9 cellular contexts compared by ENCODE assay signal in the genomic region with DNA sequence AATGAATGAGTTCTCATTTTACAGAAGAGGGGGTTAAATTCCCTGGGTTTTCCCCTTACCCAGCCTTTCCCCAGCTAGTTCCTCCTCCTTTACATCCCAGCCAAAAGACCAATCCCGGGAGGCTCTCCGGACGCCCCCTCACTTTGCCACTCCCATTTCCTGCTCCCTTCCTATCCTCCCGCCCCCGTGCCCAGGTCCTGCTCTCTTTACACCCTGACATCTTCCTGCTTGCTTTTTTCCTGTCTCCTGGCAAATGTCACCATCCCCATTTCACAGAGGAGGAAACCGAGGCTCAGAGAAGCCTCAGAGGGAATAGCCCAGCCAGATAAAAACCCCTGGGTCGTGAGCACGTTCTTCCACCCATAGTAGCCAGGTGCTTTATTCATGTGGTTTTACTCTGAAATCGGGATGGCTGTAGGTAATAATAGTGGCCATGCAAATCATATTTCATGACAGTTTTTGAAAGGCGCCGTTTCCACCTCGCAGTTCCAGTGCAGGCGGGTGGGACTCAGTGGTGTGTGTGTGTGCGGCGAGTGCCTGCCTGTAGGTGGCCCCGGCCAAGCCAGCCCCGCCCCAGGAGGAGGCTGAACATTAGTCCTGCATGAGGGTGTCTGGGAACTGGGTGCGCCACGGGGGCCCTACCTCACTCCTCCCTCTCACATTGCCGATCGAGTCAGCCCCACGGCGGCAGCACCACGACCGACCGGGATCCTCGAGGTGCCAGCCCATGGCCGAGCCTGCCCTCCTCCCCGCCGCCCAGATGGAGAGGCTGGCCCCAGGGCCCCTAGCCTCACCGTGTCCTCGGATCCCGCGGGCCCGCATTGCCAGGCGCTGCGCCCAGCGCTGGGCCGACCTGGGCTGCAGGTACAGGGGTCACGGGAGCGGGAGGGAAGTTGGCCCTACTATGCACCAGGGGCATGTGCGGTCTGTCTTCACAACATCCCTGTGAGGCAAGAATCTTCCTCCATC. TPM values are rescaled to one million over a fixed set of nuclear protein-coding genes. Genes with fewer than 3 reads are reported as not detected.
DNase-seq lines count a peak whose midpoint lies in the region; FAIRE-seq and TF ChIP-seq lines count a peak whose summit lies in the region.
"Had no signal": no experiment of that assay in that cellular context is flagged by ENCODE, and none has a peak within 500 bp of the region (broad histone marks: within the 10 kb centered on the region; RNA-seq: fewer than 3 reads in every experiment).

A gene (plus strand): TSS at position 594 of the 969 bp plus-strand sequence.

- H2BK12ac ChIP-seq in trophoblast cell (ENCODE audit: low read length), result peak within 1 kb of the TSS; percentile 77

- POLR2A ChIA-PET in endothelial cell of umbilical vein (lab: Charles Lee), result no interaction called here

- CTCF ChIA-PET in endothelial cell of umbilical vein (lab: Charles Lee), result no interaction called here

- H3K4me2 ChIP-seq in endothelial cell of umbilical vein (ENCODE audit: insufficient read depth, low read length) (peak within 1 kb of the TSS; percentile 31), trophoblast cell (ENCODE audit: low read length) (peak within 1 kb of the TSS; percentile 44)

- peaks cover 20% of the 10 kb centered on the region for H3K79me1 ChIP-seq in trophoblast cell (ENCODE audit: low read length)

- no peak within 1 kb of the TSS for H3K23ac ChIP-seq in trophoblast cell (ENCODE audit: low read length)

- H2BK5ac ChIP-seq in trophoblast cell (ENCODE audit: low read depth, low read length, poor library complexity), result no peak within 1 kb of the TSS

- BruUV-seq in endothelial cell of umbilical vein (replicated peaks; lab: Mats Ljungman, UMichigan), result no TSS peak

- intact Hi-C loops in endothelial cell of umbilical vein (cut with micrococcal nuclease) (no loop called here), thyroid gland (cut with DNase I) (no loop called here)

- dilution Hi-C loops in endothelial cell of umbilical vein (cut with MboI; ENCODE audit: extremely low pct_ligation_motif_present, low sequenced_read_pairs), result no loop called here

- H3K4me3 ChIP-seq in endothelial cell of umbilical vein (replicated peaks in 1 of 3; ENCODE audit: insufficient read depth in 1 of 3, low read depth in 1 of 3, low read length in 3 of 3) (peak within 1 kb of the TSS in 1 of 3 experiments; percentile 5), trophoblast cell (ENCODE audit: low read depth, low read length) (peak within 1 kb of the TSS; percentile 67), thyroid gland (replicated peaks in 1 of 3) (no peak within 1 kb of the TSS)

- TF ChIP-seq POLR2A in endothelial cell of umbilical vein (IDR thresholded peaks at IDR 0.05; ENCODE audit: low read depth, low read length) (no peak), thyroid gland (IDR thresholded peaks at IDR 0.05) (no peak)

- H3K9me3 ChIP-seq in endothelial cell of umbilical vein (replicated peaks; ENCODE audit: control insufficient read depth, insufficient read depth, low read length), result no peaks in the 10 kb centered on the region
- peaks cover 2% of the 10 kb centered on the region for H3K9me3 ChIP-seq in trophoblast cell (ENCODE audit: insufficient read depth, low read depth, low read length)
- H3K9me3 ChIP-seq in thyroid gland, result no peaks in the 10 kb centered on the region

- H3K9ac ChIP-seq in endothelial cell of umbilical vein (replicated peaks; ENCODE audit: extremely low read depth, insufficient read depth, low read length) (no peak within 1 kb of the TSS), trophoblast cell (ENCODE audit: low read length) (no peak within 1 kb of the TSS)

- no peaks in the 10 kb centered on the region for H3K9me1 ChIP-seq in endothelial cell of umbilical vein (replicated peaks; ENCODE audit: control insufficient read depth, extremely low read depth, insufficient read depth, low read length)

- no peaks in the 10 kb centered on the region for H4K20me1 ChIP-seq in endothelial cell of umbilical vein (replicated peaks; ENCODE audit: control insufficient read depth, extremely low read depth, insufficient read depth, low read length)

- H3K27me3 ChIP-seq in endothelial cell of umbilical vein (ENCODE audit: control insufficient read depth in 2 of 2, insufficient read depth in 2 of 2, low read length in 2 of 2) (peaks cover 0 to 1% of the 10 kb centered on the region in 2 experiments), trophoblast cell (ENCODE audit: insufficient read depth, low read length) (no peaks in the 10 kb centered on the region), thyroid gland (no peaks in the 10 kb centered on the region)

- H2BK120ac ChIP-seq in trophoblast cell (ENCODE audit: insufficient read depth, low read length, poor library complexity), result peak within 1 kb of the TSS; percentile 70

- H3K79me2 ChIP-seq in endothelial cell of umbilical vein (ENCODE audit: control insufficient read depth, insufficient read depth, low read length), result no peaks in the 10 kb centered on the region
- no peaks in the 10 kb centered on the region for H3K79me2 ChIP-seq in trophoblast cell (ENCODE audit: control insufficient read depth, insufficient read depth, low read length, poor library complexity)

- no peak within 1 kb of the TSS for H3K27ac ChIP-seq in endothelial cell of umbilical vein (ENCODE audit: insufficient read depth, low read depth, low read length)
- H3K27ac ChIP-seq in trophoblast cell (ENCODE audit: low read depth, low read length), result no peak within 1 kb of the TSS
- no peak within 1 kb of the TSS for H3K27ac ChIP-seq in thyroid gland

- H3K36me3 ChIP-seq in endothelial cell of umbilical vein (ENCODE audit: control insufficient read depth in 2 of 2, extremely low read depth in 1 of 2, insufficient read depth in 2 of 2, low read length in 2 of 2), result no peaks in the 10 kb centered on the region
- no peaks in the 10 kb centered on the region for H3K36me3 ChIP-seq in trophoblast cell (ENCODE audit: control insufficient read depth in 1 of 2, insufficient read depth in 2 of 2, low read length in 2 of 2)
- H3K36me3 ChIP-seq in thyroid gland, result no peaks in the 10 kb centered on the region

- H3K4me1 ChIP-seq in endothelial cell of umbilical vein (ENCODE audit: control insufficient read depth, extremely low read depth, insufficient read depth, low read length), result peaks cover 19% of the 10 kb centered on the region
- peaks cover 28 to 29% of the 10 kb centered on the region in 2 experiments for H3K4me1 ChIP-seq in trophoblast cell (ENCODE audit: control insufficient read depth in 1 of 2, insufficient read depth in 2 of 2, low read length in 2 of 2)
- peaks cover 6 to 16% of the 10 kb centered on the region in 2 donors for H3K4me1 ChIP-seq in thyroid gland

- TF ChIP-seq CTCF in endothelial cell of umbilical vein (IDR thresholded peaks at IDR 0.05; ENCODE audit: extremely low read depth in 1 of 2, insufficient read depth in 1 of 2, low read depth in 1 of 2, low read length in 2 of 2), result peak; percentile 15 to 43
- no peak for TF ChIP-seq CTCF in thyroid gland (IDR thresholded peaks at IDR 0.05)

- H2AK5ac ChIP-seq in trophoblast cell (ENCODE audit: low read length), result peak within 1 kb of the TSS; percentile 79

- H2AFZ ChIP-seq in endothelial cell of umbilical vein (ENCODE audit: low read depth, low read length), result peak within 1 kb of the TSS; percentile 84
- H2AFZ ChIP-seq in trophoblast cell (ENCODE audit: insufficient read depth, low read length, poor library complexity), result peak within 1 kb of the TSS; percentile 28

- H3K18ac ChIP-seq in trophoblast cell (ENCODE audit: low read length), result peak within 1 kb of the TSS; percentile 70

- peak within 1 kb of the TSS; percentile 66 for H4K91ac ChIP-seq in trophoblast cell (ENCODE audit: low read depth, low read length)

- H3K4ac ChIP-seq in trophoblast cell (ENCODE audit: low read depth, low read length), result peak within 1 kb of the TSS; percentile 22

- peak; percentile 46 for FAIRE-seq in endothelial cell of umbilical vein (lab: Jason Lieb, UNC)

- no CpG with 5 or more reads among the region's 42 CpGs for WGBS in trophoblast cell (ENCODE audit: extremely low coverage, insufficient coverage, insufficient read length)
- 37 to 47% methylated on average over 24 to 38 of the region's 42 CpGs for WGBS in thyroid gland, 2 donors

- H4K12ac ChIP-seq in trophoblast cell (ENCODE audit: low read depth, low read length), result peak within 1 kb of the TSS; percentile 16

- peak within 1 kb of the TSS; percentile 44 for H3K14ac ChIP-seq in trophoblast cell (ENCODE audit: low read length)

- DNase-seq in NCI-H82 (lab: John Stamatoyannopoulos, UW) (peak; percentile 51), NCI-H82 treated with DMSO at 0.1 percent for 48 hours (lab: John Stamatoyannopoulos, UW; ENCODE audit: unreplicated experiment) (no peak), NCI-H526 treated with DMSO at 0.1 percent for 48 hours (lab: John Stamatoyannopoulos, UW) (peak; percentile 26), endothelial cell of umbilical vein (ENCODE audit: low read depth, low spot score) (no peak), trophoblast cell (peak; percentile 7 to 45), thyroid gland (no peak), NCI-H128 (lab: John Stamatoyannopoulos, UW; ENCODE audit: unreplicated experiment) (no peak), C1 segment of cervical spinal cord (lab: John Stamatoyannopoulos, UW) (no peak)

- H4K8ac ChIP-seq in trophoblast cell (ENCODE audit: low read depth, low read length), result peak within 1 kb of the TSS; percentile 72

TF ChIP-seq in endothelial cell of umbilical vein, 7 proteins besides CTCF, POLR2A, EP300 and RAD21:
- TF ChIP-seq EZH2 (IDR thresholded peaks at IDR 0.05; ENCODE audit: borderline replicate concordance, low read depth, low read length, severe bottlenecking), result no peak
- no peak for TF ChIP-seq FOS (IDR thresholded peaks at IDR 0.05; ENCODE audit: borderline replicate concordance, insufficient read depth, low read length)
- TF ChIP-seq, protein P1, sequence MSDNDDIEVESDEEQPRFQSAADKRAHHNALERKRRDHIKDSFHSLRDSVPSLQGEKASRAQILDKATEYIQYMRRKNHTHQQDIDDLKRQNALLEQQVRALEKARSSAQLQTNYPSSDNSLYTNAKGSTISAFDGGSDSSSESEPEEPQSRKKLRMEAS (IDR thresholded peaks at IDR 0.05; ENCODE audit: insufficient read depth, insufficient read length), result no peak
- TF ChIP-seq POLR2AphosphoS5 (IDR thresholded peaks at IDR 0.05; ENCODE audit: insufficient read depth, low read depth, low read length), result no peak
- TF ChIP-seq JUN (IDR thresholded peaks at IDR 0.05; ENCODE audit: borderline replicate concordance, insufficient read depth, insufficient read length, low read depth), result no peak
- TF ChIP-seq GATA2 (IDR thresholded peaks at IDR 0.05; ENCODE audit: insufficient read depth, insufficient read length, low read depth, low read length), result no peak
- TF ChIP-seq MYC (IDR thresholded peaks at IDR 0.05; ENCODE audit: low read depth, low read length), result no peak

RNA-seq across cellular contexts. Expression of the gene that starts here (rescaled TPM):
- 0.12 and 0.20 TPM in 2 replicates for total RNA-seq in endothelial cell of umbilical vein
- 0.10 and 0.18 TPM in 2 replicates for polyA plus RNA-seq in endothelial cell of umbilical vein
- polyA plus RNA-seq in endothelial cell of umbilical vein (2011; cell fraction: cytosol; rRNA removed), result 0.05 and 0.17 TPM in 2 replicates
- polyA plus RNA-seq in endothelial cell of umbilical vein (2011; cell fraction: nucleus; rRNA removed), result 0.90 and 1.3 TPM in 2 replicates
- 1.1 and 1.9 TPM in 2 replicates for polyA plus RNA-seq in endothelial cell of umbilical vein (2012)
- polyA minus RNA-seq in endothelial cell of umbilical vein, result 0.11 and 0.53 TPM in 2 replicates
- polyA minus RNA-seq in endothelial cell of umbilical vein (2011; cell fraction: cytosol; rRNA and poly(A)+ RNA removed), result not detected
- polyA minus RNA-seq in endothelial cell of umbilical vein (2011; cell fraction: nucleus; rRNA and poly(A)+ RNA removed), result not detected in 2 replicates
- polyA plus RNA-seq in trophoblast cell (2013), result 5.5 and 5.7 TPM in 2 replicates
- total RNA-seq in thyroid gland, result under 1 TPM in 1 of 4 donors, not detected in 3; 0.11 TPM
- total RNA-seq: activated CD8-positive, alpha-beta memory T cell treated with anti-CD3 and anti-CD28 coated beads for 36 hours had no signal

Comparison
In these comparisons a context has a peak if more than half of its experiments do, and no peak if none do; other contexts are left out.
1. DNase-seq: peak in NCI-H82 (single experiment), NCI-H526 treated with DMSO at 0.1 percent for 48 hours (single experiment) and trophoblast cell (2 of 2); none in NCI-H82 treated with DMSO at 0.1 percent for 48 hours (single experiment), endothelial cell of umbilical vein (single experiment), thyroid gland (0 of 2), NCI-H128 (single experiment) and C1 segment of cervical spinal cord (0 of 14).
2. CTCF ChIP-seq: peak in endothelial cell of umbilical vein (2 of 2); none in thyroid gland (0 of 6).